In genomic region chr14:22896351-22896750, GRCh38 we compare ENCODE assay signal across 23 cellular contexts.
"Had no signal": no experiment of that assay in that cellular context is flagged by ENCODE, and none has a peak within 500 bp of the region (broad histone marks: within the 10 kb centered on the region; RNA-seq: fewer than 3 reads in every experiment).

No MANE protein-coding gene starts in this region.

- H3K36me3 ChIP-seq: uterus had no signal

- ATAC-seq: activated CD4-positive, CD25-positive, alpha-beta regulatory T cell treated with anti-CD3 and anti-CD28 coated beads, Interleukin-2, amount 50 U/mL, for 24 hours; esophagus mucosa; left cardiac atrium; natural killer cell treated with Interleukin-12 subunit alpha and Interleukin-12 subunit beta and Interleukin-15 and Interleukin-18, amount 100 ng/mL, for 72 hours; right lobe of liver had no signal

- DNase-seq: activated CD4-positive, alpha-beta memory T cell treated with anti-CD3 and anti-CD28 coated beads for 36 hours; activated CD4-positive, alpha-beta T cell treated with anti-CD3 and anti-CD28 coated beads for 48 hours; activated CD8-positive, alpha-beta memory T cell treated with anti-CD3 and anti-CD28 coated beads, Interleukin-2, amount 50 U/mL, for 48 hours; activated gamma-delta T cell treated with Interleukin-2 at 50 U/mL for 16 hours; activated naive CD4-positive, alpha-beta T cell treated with anti-CD3 and anti-CD28 coated beads, Interleukin-2, amount 50 U/mL, for 16 hours; activated T-cell treated with anti-CD3 and anti-CD28 coated beads, Interleukin-2, amount 50 U/mL, for 24 hours; amniotic stem cell; brain microvascular endothelial cell; central memory CD4-positive, alpha-beta T cell; foreskin fibroblast; hippocampal formation; left cardiac atrium; mammary epithelial cell; right lobe of liver; stimulated activated CD4-positive, alpha-beta T cell treated with anti-CD3 and anti-CD28 coated beads, Interleukin-4, amount 100 ng/mL, for 1 hour; T-helper 9 cell; uterus had no signal

- H3K4me1 ChIP-seq: right lobe of liver, uterus had no signal

- H3K4me3 ChIP-seq: right lobe of liver, thoracic aorta, uterus had no signal

- H3K27ac ChIP-seq: brain microvascular endothelial cell, neutrophil, right lobe of liver, thoracic aorta, uterus, VCaP had no signal

- H3K27me3 ChIP-seq: brain microvascular endothelial cell, neutrophil, right lobe of liver, uterus had no signal

- H3K9me3 ChIP-seq: neutrophil, right lobe of liver, thoracic aorta, uterus had no signal
